ENCODE assay signal across 12 cellular contexts in genomic region chr20:38853759-38854158, GRCh38. TPM values are rescaled to one million over a fixed set of nuclear protein-coding genes. Genes with fewer than 3 reads are reported as not detected.
"Had no signal": no experiment of that assay in that cellular context is flagged by ENCODE, and none has a peak within 500 bp of the region (broad histone marks: within the 10 kb centered on the region; RNA-seq: fewer than 3 reads in every experiment).

No MANE protein-coding gene starts in this region.

- H3K4me3 Mint-ChIP-seq: nephron progenitor cell; T-helper 2 cell treated with Interferon-gamma antibody and Interleukin-4, amounts not matched to agents 5 μg/mL and 100 μg/mL, for 36 hours had no signal

- H3K27ac Mint-ChIP-seq: nephron progenitor cell; T-helper 2 cell treated with Interferon-gamma antibody and Interleukin-4, amounts not matched to agents 5 μg/mL and 100 μg/mL, for 36 hours had no signal

- H3K27ac ChIP-seq: ascending aorta, gastrocnemius medialis, left lung, tibial nerve had no signal

- H3K4me1 ChIP-seq: gastrocnemius medialis, left lung had no signal

- H3K4me1 Mint-ChIP-seq: nephron progenitor cell had no signal

- H3K27me3 ChIP-seq: ascending aorta, gastrocnemius medialis, left lung, tibial nerve had no signal

- H3K9me3 ChIP-seq: ascending aorta, gastrocnemius medialis, left lung, tibial nerve had no signal

- DNase-seq: activated CD4-positive, CD25-positive, alpha-beta regulatory T cell treated with anti-CD3 and anti-CD28 coated beads, Interleukin-2, amount 50 U/mL, for 72 hours; effector CD8-positive, alpha-beta T cell; gastrocnemius medialis; islet precursor cell; left lung; nephron progenitor cell; SIG-M5; stimulated activated CD4-positive, alpha-beta T cell treated with anti-CD3 and anti-CD28 coated beads, Interleukin-2, amount 100 ng/mL, for 48 hours had no signal

- H3K4me3 ChIP-seq: ascending aorta, gastrocnemius medialis, left lung, tibial nerve had no signal

- H3K9me3 Mint-ChIP-seq: nephron progenitor cell; T-helper 2 cell treated with Interferon-gamma antibody and Interleukin-4, amounts not matched to agents 5 μg/mL and 100 μg/mL, for 36 hours had no signal

- ATAC-seq: gastrocnemius medialis, left lung had no signal

RNA-seq across cellular contexts. Expression of gene PPP1R16B, which starts 48.3 kb away (rescaled TPM):
- total RNA-seq: osteocyte had no signal
